ENCODE assay signal across 29 cellular contexts in genomic region chrX:69424910-69425309, GRCh38.
"Had no signal": no experiment of that assay in that cellular context is flagged by ENCODE, and none has a peak within 500 bp of the region (broad histone marks: within the 10 kb centered on the region; RNA-seq: fewer than 3 reads in every experiment).

No MANE protein-coding gene starts in this region.

- H3K9me3 ChIP-seq: adrenal gland, body of pancreas, breast epithelium, SJCRH30 had no signal

- H3K4me1 ChIP-seq: adrenal gland, body of pancreas, breast epithelium, SJCRH30 had no signal

- ATAC-seq: activated CD4-positive, alpha-beta T cell treated with anti-CD3 and anti-CD28 coated beads for 36 hours; activated CD4-positive, CD25-positive, alpha-beta regulatory T cell treated with anti-CD3 and anti-CD28 coated beads, Interleukin-2, amount 50 U/mL, for 24 hours; activated naive CD4-positive, alpha-beta T cell treated with anti-CD3 and anti-CD28 coated beads, Interleukin-2, amount 50 U/mL, for 72 hours; activated T-cell treated with anti-CD3 and anti-CD28 coated beads, Interleukin-2, amount 50 U/mL, for 4 hours; body of pancreas; K562; WTC11 had no signal

- H3K27ac ChIP-seq: adrenal gland, body of pancreas, breast epithelium, coronary artery, PC-9, SJCRH30, SK-N-MC had no signal

- H3K9me3 Mint-ChIP-seq: activated CD4-positive, alpha-beta T cell treated with anti-CD3 and anti-CD28 coated beads, Interleukin-2, amount 10 ng/mL, durations not matched to agents 7 days and 5 days; activated naive CD4-positive, alpha-beta T cell treated with anti-CD3 and anti-CD28 coated beads for 36 hours; activated naive CD4-positive, alpha-beta T cell treated with anti-CD3 and anti-CD28 coated beads, Interleukin-2, amount 50 U/mL, for 72 hours; activated T-cell treated with anti-CD3 and anti-CD28 coated beads, Interleukin-2, amount 50 U/mL, for 4 hours; activated T-helper 1 cell treated with anti-CD3 and anti-CD28 coated beads, Interleukin-12 subunit alpha, Interleukin-12 subunit beta, Interleukin-2, Interleukin-4 antibody, amounts not matched to agents 30 ng/mL and 10 ng/mL and 1 ng/mL, durations not matched to agents 14 hours and 24 hours and 36 hours; T-helper 1 cell treated with Interleukin-12 subunit alpha and Interleukin-12 subunit beta and Interleukin-4 antibody, amounts not matched to agents 30 μg/mL and 1 μg/mL, for 36 hours; T-helper 2 cell treated with Interferon-gamma antibody and Interleukin-4, amounts not matched to agents 5 μg/mL and 100 μg/mL, for 36 hours; WTC11 had no signal

- H3K4me1 Mint-ChIP-seq: activated CD4-positive, alpha-beta T cell treated with anti-CD3 and anti-CD28 coated beads for 36 hours; activated CD4-positive, alpha-beta T cell treated with anti-CD3 and anti-CD28 coated beads, Interleukin-2, amount 10 ng/mL, durations not matched to agents 7 days and 5 days had no signal

- H3K36me3 Mint-ChIP-seq: activated naive CD4-positive, alpha-beta T cell treated with anti-CD3 and anti-CD28 coated beads, Interleukin-2, amount 50 U/mL, for 72 hours had no signal

- H3K4me3 ChIP-seq: adrenal gland, body of pancreas, breast epithelium, coronary artery, K562, PC-9, SJCRH30, SK-N-MC had no signal

- H3K4me3 Mint-ChIP-seq: activated CD4-positive, alpha-beta T cell treated with anti-CD3 and anti-CD28 coated beads for 36 hours; activated CD4-positive, alpha-beta T cell treated with anti-CD3 and anti-CD28 coated beads, Interleukin-2, amount 10 ng/mL, durations not matched to agents 7 days and 5 days; activated naive CD4-positive, alpha-beta T cell treated with anti-CD3 and anti-CD28 coated beads for 36 hours; activated T-cell treated with anti-CD3 and anti-CD28 coated beads, Interleukin-2, amount 50 U/mL, for 4 hours; activated T-helper 1 cell treated with anti-CD3 and anti-CD28 coated beads, Interleukin-12 subunit alpha, Interleukin-12 subunit beta, Interleukin-2, Interleukin-4 antibody, amounts not matched to agents 30 ng/mL and 10 ng/mL and 1 ng/mL, durations not matched to agents 14 hours and 24 hours and 36 hours; T-helper 1 cell treated with Interleukin-12 subunit alpha and Interleukin-12 subunit beta and Interleukin-4 antibody, amounts not matched to agents 30 μg/mL and 1 μg/mL, for 36 hours; T-helper 2 cell treated with Interferon-gamma antibody and Interleukin-4, amounts not matched to agents 5 μg/mL and 100 μg/mL, for 36 hours; WTC11 had no signal

- H3K27me3 ChIP-seq: body of pancreas had no signal

- H3K27me3 Mint-ChIP-seq: activated CD4-positive, alpha-beta T cell treated with anti-CD3 and anti-CD28 coated beads for 36 hours had no signal

- DNase-seq: activated CD4-positive, alpha-beta T cell treated with anti-CD3 and anti-CD28 coated beads for 36 hours; activated CD4-positive, alpha-beta T cell treated with anti-CD3 and anti-CD28 coated beads, Interleukin-2, amount 10 ng/mL, durations not matched to agents 7 days and 5 days; activated CD4-positive, alpha-beta T cell treated with anti-CD3 and anti-CD28 coated beads, Interleukin-2, amount 50 U/mL, for 48 hours; activated CD8-positive, alpha-beta memory T cell treated with anti-CD3 and anti-CD28 coated beads, Interleukin-2, amount 50 U/mL, for 4 hours; activated gamma-delta T cell treated with Interleukin-2 at 50 U/mL for 16 hours; activated T-cell treated with anti-CD3 and anti-CD28 coated beads for 4 hours; activated T-cell treated with anti-CD3 and anti-CD28 coated beads, Interleukin-2, amount 50 U/mL, for 4 hours; adrenal gland; body of pancreas; NCI-H1092 treated with DMSO at 0.1 percent for 48 hours; NCI-H1436; NCI-H1930; NCI-H2081 treated with DMSO at 0.1 percent for 48 hours; NCI-H345; NCI-H526 treated with DMSO at 0.1 percent for 48 hours; NCI-H774; PC-9 had no signal

- H3K27ac Mint-ChIP-seq: activated CD4-positive, alpha-beta T cell treated with anti-CD3 and anti-CD28 coated beads for 36 hours; activated CD4-positive, alpha-beta T cell treated with anti-CD3 and anti-CD28 coated beads, Interleukin-2, amount 10 ng/mL, durations not matched to agents 7 days and 5 days; activated naive CD4-positive, alpha-beta T cell treated with anti-CD3 and anti-CD28 coated beads for 36 hours; activated naive CD4-positive, alpha-beta T cell treated with anti-CD3 and anti-CD28 coated beads, Interleukin-2, amount 50 U/mL, for 72 hours; activated T-helper 1 cell treated with anti-CD3 and anti-CD28 coated beads, Interleukin-12 subunit alpha, Interleukin-12 subunit beta, Interleukin-2, Interleukin-4 antibody, amounts not matched to agents 30 ng/mL and 10 ng/mL and 1 ng/mL, durations not matched to agents 14 hours and 24 hours and 36 hours; T-helper 1 cell treated with Interleukin-12 subunit alpha and Interleukin-12 subunit beta and Interleukin-4 antibody, amounts not matched to agents 30 μg/mL and 1 μg/mL, for 36 hours; T-helper 2 cell treated with Interferon-gamma antibody and Interleukin-4, amounts not matched to agents 5 μg/mL and 100 μg/mL, for 36 hours; WTC11 had no signal
